In genomic region chr11:69115586-69116560, GRCh38 we compare ENCODE assay signal across 15 cellular contexts. TPM values are rescaled to one million over a fixed set of nuclear protein-coding genes. Genes with fewer than 3 reads are reported as not detected.
DNase-seq lines count a peak whose midpoint lies in the region; ATAC-seq and TF ChIP-seq lines count a peak whose summit lies in the region.
"Had no signal": no experiment of that assay in that cellular context is flagged by ENCODE, and none has a peak within 500 bp of the region (broad histone marks: within the 10 kb centered on the region; RNA-seq: fewer than 3 reads in every experiment).

No MANE protein-coding gene starts in this region.

- peaks cover 1% of the 10 kb centered on the region for H3K4me1 Mint-ChIP-seq in activated CD4-positive, alpha-beta memory T cell treated with anti-CD3 and anti-CD28 coated beads, Interleukin-2, amount 10 ng/mL, durations not matched to agents 7 days and 5 days

- peak; percentile 70 for DNase-seq in OCI-M1 (lab: John Stamatoyannopoulos, UW)
- peak; percentile 77 for DNase-seq in lung (ENCODE audit: low spot score)
- DNase-seq in spleen = peak; percentile 61
- no peak for DNase-seq in activated CD4-positive, alpha-beta memory T cell treated with anti-CD3 and anti-CD28 coated beads, Interleukin-2, amount 10 ng/mL, durations not matched to agents 7 days and 5 days
- no peak for DNase-seq in NCI-H510A treated with DMSO at 0.1 percent for 48 hours (lab: John Stamatoyannopoulos, UW)
- DNase-seq in pons (ENCODE audit: low spot score) = no peak
- DNase-seq: activated CD4-positive, CD25-positive, alpha-beta regulatory T cell treated with anti-CD3 and anti-CD28 coated beads, Interleukin-2, amount 50 U/mL, for 72 hours; activated T-cell treated with anti-CD3 and anti-CD28 coated beads, Interleukin-2, amount 50 U/mL, for 24 hours; cortex of kidney; GF-D8; HCEC 1CT; stimulated activated naive CD8-positive, alpha-beta T cell treated with anti-CD3 and anti-CD28 coated beads, Interleukin-15, amount 100 ng/mL, for 72 hours had no signal

- H3K27me3 ChIP-seq in gastroesophageal sphincter (no peaks in the 10 kb centered on the region), lung (ENCODE audit: control insufficient read depth, insufficient read depth) (no peaks in the 10 kb centered on the region), spleen (replicated peaks in 1 of 7) (no peaks in the 10 kb centered on the region)
- H3K27me3 ChIP-seq: adrenal gland had no signal

- CTCF ChIA-PET in activated CD4-positive, alpha-beta memory T cell treated with anti-CD3 and anti-CD28 coated beads, Interleukin-2, amount 10 ng/mL, durations not matched to agents 7 days and 5 days (lab: Charles Lee) = no interaction called here

- H3K36me3 ChIP-seq in gastroesophageal sphincter (peaks cover 0 to 6% of the 10 kb centered on the region in 2 donors), lung (ENCODE audit: control insufficient read depth in 2 of 2, insufficient read depth in 2 of 2, low read length in 2 of 2) (no peaks in the 10 kb centered on the region), spleen (no peaks in the 10 kb centered on the region)
- H3K36me3 ChIP-seq: adrenal gland had no signal

- peak; percentile 62 for ATAC-seq in gastroesophageal sphincter
- peak; percentile 78 for ATAC-seq in lung (ENCODE audit: insufficient read depth, low FRiP score)
- no peak for ATAC-seq in HG02973 (IDR thresholded peaks at IDR 0.05; ENCODE audit: unreplicated experiment)
- ATAC-seq: stimulated activated naive CD8-positive, alpha-beta T cell treated with anti-CD3 and anti-CD28 coated beads, Interleukin-15, amount 100 ng/mL, for 72 hours had no signal

- POLR2A ChIA-PET in activated CD4-positive, alpha-beta memory T cell treated with anti-CD3 and anti-CD28 coated beads, Interleukin-2, amount 10 ng/mL, durations not matched to agents 7 days and 5 days (lab: Charles Lee) = no interaction called here

- TF ChIP-seq POLR2A in gastroesophageal sphincter (IDR thresholded peaks at IDR 0.05) (no peak), spleen (IDR thresholded peaks at IDR 0.05) (no peak)

- TF ChIP-seq EP300 in gastroesophageal sphincter (IDR thresholded peaks at IDR 0.05) = no peak

- no peak overlapping the region for H3K27ac Mint-ChIP-seq in activated CD4-positive, alpha-beta memory T cell treated with anti-CD3 and anti-CD28 coated beads, Interleukin-2, amount 10 ng/mL, durations not matched to agents 7 days and 5 days
- H3K27ac Mint-ChIP-seq: activated T-cell treated with anti-CD3 and anti-CD28 coated beads, Interleukin-2, amount 50 U/mL, for 24 hours; stimulated activated naive CD8-positive, alpha-beta T cell treated with anti-CD3 and anti-CD28 coated beads, Interleukin-15, amount 100 ng/mL, for 72 hours had no signal

- WGBS in gastroesophageal sphincter (ENCODE audit: low coverage in 1 of 2), 2 donors = 70 to 94% methylated on average over 3 to 4 of the region's 41 CpGs
- 72 to 86% methylated on average over 38 to 41 of the region's 41 CpGs for WGBS in lung, 2 donors
- 81 to 90% (median 86%) methylated on average over 35 to 41 of the region's 41 CpGs for WGBS in spleen, 5 donors

- H3K4me1 ChIP-seq in gastroesophageal sphincter (peaks cover 0 to 10% (median 0%) of the 10 kb centered on the region in 3 donors), lung (ENCODE audit: control insufficient read depth in 2 of 2, insufficient read depth in 2 of 2, low read length in 2 of 2) (no peaks in the 10 kb centered on the region), spleen (no peaks in the 10 kb centered on the region)
- H3K4me1 ChIP-seq: adrenal gland had no signal

- H3K9me3 ChIP-seq in gastroesophageal sphincter (peaks cover 0 to 5% (median 0%) of the 10 kb centered on the region in 3 donors), lung (ENCODE audit: control insufficient read depth in 2 of 2, insufficient read depth in 1 of 2, low read length in 1 of 2) (peaks cover 0 to 3% of the 10 kb centered on the region in 2 donors), spleen (peaks cover 0 to 9% (median 4%) of the 10 kb centered on the region in 8 donors)
- H3K9me3 ChIP-seq: adrenal gland had no signal

- H3K27me3 Mint-ChIP-seq in activated CD4-positive, alpha-beta memory T cell treated with anti-CD3 and anti-CD28 coated beads, Interleukin-2, amount 10 ng/mL, durations not matched to agents 7 days and 5 days = no peaks in the 10 kb centered on the region
- H3K27me3 Mint-ChIP-seq: activated T-cell treated with anti-CD3 and anti-CD28 coated beads, Interleukin-2, amount 50 U/mL, for 24 hours; stimulated activated naive CD8-positive, alpha-beta T cell treated with anti-CD3 and anti-CD28 coated beads, Interleukin-15, amount 100 ng/mL, for 72 hours had no signal

- intact Hi-C loops in spleen (cut with DNase I; ENCODE audit: low total_unique reads) = no loop called here

- no peak overlapping the region for H3K27ac ChIP-seq in gastroesophageal sphincter
- H3K27ac ChIP-seq in lung (ENCODE audit: low read depth in 1 of 2, low read length in 1 of 2) = peak overlapping the region in 1 of 2 donors; percentile 84
- no peak overlapping the region for H3K27ac ChIP-seq in spleen
- H3K27ac ChIP-seq: adrenal gland had no signal

- no peaks in the 10 kb centered on the region for H3K36me3 Mint-ChIP-seq in activated CD4-positive, alpha-beta memory T cell treated with anti-CD3 and anti-CD28 coated beads, Interleukin-2, amount 10 ng/mL, durations not matched to agents 7 days and 5 days (ENCODE audit: low read depth)

- H3K4me3 Mint-ChIP-seq in activated CD4-positive, alpha-beta memory T cell treated with anti-CD3 and anti-CD28 coated beads, Interleukin-2, amount 10 ng/mL, durations not matched to agents 7 days and 5 days = no peak overlapping the region
- H3K4me3 Mint-ChIP-seq: activated T-cell treated with anti-CD3 and anti-CD28 coated beads, Interleukin-2, amount 50 U/mL, for 24 hours; stimulated activated naive CD8-positive, alpha-beta T cell treated with anti-CD3 and anti-CD28 coated beads, Interleukin-15, amount 100 ng/mL, for 72 hours had no signal

- no peak overlapping the region for H3K4me3 ChIP-seq in gastroesophageal sphincter
- no peak overlapping the region for H3K4me3 ChIP-seq in lung
- H3K4me3 ChIP-seq in spleen = no peak overlapping the region
- H3K4me3 ChIP-seq: adrenal gland had no signal

- no peaks in the 10 kb centered on the region for H3K9me3 Mint-ChIP-seq in activated CD4-positive, alpha-beta memory T cell treated with anti-CD3 and anti-CD28 coated beads, Interleukin-2, amount 10 ng/mL, durations not matched to agents 7 days and 5 days
- H3K9me3 Mint-ChIP-seq: activated T-cell treated with anti-CD3 and anti-CD28 coated beads, Interleukin-2, amount 50 U/mL, for 24 hours had no signal

- TF ChIP-seq CTCF in gastroesophageal sphincter (IDR thresholded peaks at IDR 0.05) = no peak
- no peak for TF ChIP-seq CTCF in lung (IDR thresholded peaks at IDR 0.05; ENCODE audit: control extremely low read depth, extremely low read depth)
- no peak for TF ChIP-seq CTCF in spleen (IDR thresholded peaks at IDR 0.05 in 8 of 11, conservative IDR thresholded peaks at IDR 0.05 in 3 of 11)

RNA-seq across cellular contexts. Expression of gene SMIM38, which starts 39.9 kb away (rescaled TPM):
- total RNA-seq in gastroesophageal sphincter (1 to 10 TPM; 1.2 to 2.3 (median 1.3) TPM), lung (1 to 10 TPM in 1 of 2 donors, under 1 TPM in 1; 0.74 to 1.3 TPM), spleen (1 to 10 TPM in 4 of 7 donors, under 1 TPM in 3; 0.44 to 2.0 (median 1.1) TPM)
- polyA plus RNA-seq in lung (under 1 TPM; 0.08 to 0.12 TPM), spleen (under 1 TPM; 0.02 to 0.29 (median 0.05) TPM)
- total RNA-seq in activated CD4-positive, alpha-beta memory T cell treated with anti-CD3 and anti-CD28 coated beads, Interleukin-2, amount 10 ng/mL, durations not matched to agents 7 days and 5 days = under 1 TPM; 0.13 to 0.18 TPM

Comparison
In these comparisons a context has a peak if more than half of its experiments do, and no peak if none do; other contexts are left out.
1. DNase-seq: peak in OCI-M1 (single experiment), lung (single experiment) and spleen (single experiment); none in activated CD4-positive, alpha-beta memory T cell treated with anti-CD3 and anti-CD28 coated beads, Interleukin-2, amount 10 ng/mL, durations not matched to agents 7 days and 5 days (single experiment), NCI-H510A treated with DMSO at 0.1 percent for 48 hours (single experiment) and pons (single experiment).